ENCODE assay signal across 30 cellular contexts in the genomic region with DNA sequence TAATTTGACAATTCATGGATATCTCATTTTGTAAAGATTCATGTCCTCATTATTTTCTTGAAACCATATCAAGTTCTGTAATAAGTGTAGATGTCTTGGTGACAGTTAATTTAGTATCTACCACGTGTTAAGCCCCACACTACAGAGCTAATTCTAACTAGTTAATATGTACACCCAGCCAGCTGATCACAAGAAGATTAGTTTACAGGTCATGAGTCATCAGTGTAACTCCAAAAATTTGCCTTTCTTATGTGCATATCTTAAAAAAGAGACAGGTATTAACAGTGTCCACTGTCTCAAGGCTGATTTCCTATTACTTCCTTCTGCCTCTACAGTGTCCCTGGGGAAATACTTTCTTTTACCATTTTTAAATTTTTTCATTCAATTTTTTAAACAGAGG.
"Had no signal": no experiment of that assay in that cellular context is flagged by ENCODE, and none has a peak within 500 bp of the region (broad histone marks: within the 10 kb centered on the region; RNA-seq: fewer than 3 reads in every experiment).

No MANE protein-coding gene starts in this region.

- H3K4me2 ChIP-seq: PC-9 had no signal

- H3K4me3 ChIP-seq: adrenal gland, body of pancreas, breast epithelium, PC-9 had no signal

- H3K27ac ChIP-seq: adrenal gland, body of pancreas, breast epithelium, PC-9, VCaP had no signal

- H2AFZ ChIP-seq: PC-9 had no signal

- H3K36me3 ChIP-seq: adrenal gland, breast epithelium had no signal

- DNase-seq: activated B cell treated with CpG ODN at 0.5 μM for 24 hours; activated CD4-positive, alpha-beta memory T cell treated with anti-CD3 and anti-CD28 coated beads, Interleukin-2, amount 10 ng/mL, durations not matched to agents 7 days and 5 days; activated CD4-positive, alpha-beta T cell treated with anti-CD3 and anti-CD28 coated beads for 4 hours; activated CD4-positive, CD25-positive, alpha-beta regulatory T cell treated with anti-CD3 and anti-CD28 coated beads, Interleukin-2, amount 50 U/mL, for 72 hours; activated CD8-positive, alpha-beta memory T cell treated with anti-CD3 and anti-CD28 coated beads for 24 hours; activated CD8-positive, alpha-beta memory T cell treated with anti-CD3 and anti-CD28 coated beads, Interleukin-2, amount 10 ng/mL, durations not matched to agents 7 days and 5 days; activated gamma-delta T cell; activated naive CD4-positive, alpha-beta T cell treated with anti-CD3 and anti-CD28 coated beads for 36 hours; activated T-cell treated with anti-CD3 and anti-CD28 coated beads, Interleukin-2, amount 50 U/mL, for 1 hour; adrenal gland; body of pancreas; MM.1S; MV-4-11; NCI-H1092; NCI-H1436 treated with DMSO at 0.1 percent for 48 hours; NCI-H1694 treated with DMSO at 0.1 percent for 48 hours; NCI-H2029; NCI-H510A; NCI-H526; NCI-H748 treated with DMSO at 0.1 percent for 48 hours; NK-92 treated with Interleukin-12 subunit alpha and Interleukin-12 subunit beta, amount 100 ng/mL, for 24 hours; PC-9; Right ventricle myocardium superior; SW 1271; T-helper 1 cell; T-helper 2 cell; T-helper 9 cell had no signal

- ATAC-seq: activated CD8-positive, alpha-beta memory T cell treated with anti-CD3 and anti-CD28 coated beads, Interleukin-2, amount 10 ng/mL, durations not matched to agents 7 days and 5 days; activated naive CD4-positive, alpha-beta T cell treated with anti-CD3 and anti-CD28 coated beads, Interleukin-2, amount 50 U/mL, for 72 hours; body of pancreas had no signal

- H3K9me3 ChIP-seq: adrenal gland, body of pancreas, breast epithelium had no signal

- H3K4me1 ChIP-seq: body of pancreas, breast epithelium had no signal

- H3K27me3 ChIP-seq: adrenal gland, body of pancreas, breast epithelium had no signal
